Comparison of ENCODE assay signal across 6 cellular contexts in the genomic region with DNA sequence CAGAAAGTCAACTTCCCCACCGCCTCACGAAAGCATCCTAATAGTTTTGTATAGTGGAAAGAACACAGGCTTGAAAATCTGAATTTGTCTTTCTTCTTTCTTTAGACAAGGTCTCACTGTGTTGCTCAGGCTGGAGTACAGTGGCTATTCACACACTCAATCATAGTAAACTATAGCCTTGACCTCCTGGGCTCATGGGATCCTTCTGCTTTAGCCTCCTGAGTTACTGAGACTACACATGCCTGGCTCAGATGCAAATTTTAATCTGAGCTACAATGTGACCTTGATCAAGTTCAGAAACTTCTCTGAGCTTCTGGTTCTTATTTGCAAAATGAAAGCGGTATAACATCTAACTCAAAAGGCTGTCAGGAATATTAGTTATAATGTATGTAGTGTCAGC.
"Had no signal": no experiment of that assay in that cellular context is flagged by ENCODE, and none has a peak within 500 bp of the region (broad histone marks: within the 10 kb centered on the region; RNA-seq: fewer than 3 reads in every experiment).

No MANE protein-coding gene starts in this region.

- DNase-seq: IMR-90, KBM-7, KG1 had no signal

- H3K27ac ChIP-seq: HL-60 had no signal

- ATAC-seq: HepG2, K562 had no signal

- H3K4me3 ChIP-seq: K562 had no signal
